ENCODE assay signal across 30 cellular contexts in the genomic region with DNA sequence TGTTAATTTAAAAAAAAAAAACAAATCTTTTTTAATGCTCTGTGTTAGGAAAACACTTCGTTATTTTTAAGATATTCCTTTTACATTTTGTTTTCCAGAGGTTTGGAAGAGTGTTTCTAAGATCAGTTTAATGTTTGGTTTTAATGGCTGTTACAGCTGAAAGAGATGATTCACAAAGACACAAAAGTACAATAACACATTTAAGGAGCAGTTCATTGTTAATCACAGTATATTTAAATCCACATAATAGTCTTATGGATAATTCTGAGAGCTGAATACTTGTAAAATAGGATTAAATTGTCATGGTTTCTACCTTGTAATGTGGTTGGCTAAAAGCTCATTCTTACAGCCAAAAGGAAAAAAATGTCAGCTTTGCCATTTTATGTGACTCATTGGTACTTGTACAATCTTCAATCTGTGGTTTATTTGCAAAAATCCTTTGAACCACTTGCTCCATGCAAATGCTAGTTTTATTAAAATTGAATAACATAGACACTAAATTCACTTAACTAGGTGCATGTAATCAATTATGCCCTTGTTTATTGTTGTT.
A peak's percentile ranks its signal among the peaks of the same experiment; 100 is the strongest.
DNase-seq lines count a peak whose midpoint lies in the region; ATAC-seq, FAIRE-seq and TF ChIP-seq lines count a peak whose summit lies in the region.
"Had no signal": no experiment of that assay in that cellular context is flagged by ENCODE, and none has a peak within 500 bp of the region (broad histone marks: within the 10 kb centered on the region; RNA-seq: fewer than 3 reads in every experiment).

No MANE protein-coding gene starts in this region.

- H3K27ac Mint-ChIP-seq in WTC11, result no peak overlapping the region
- H3K27ac Mint-ChIP-seq: activated naive CD8-positive, alpha-beta T cell treated with anti-CD3 and anti-CD28 coated beads, Interleukin-2, amount 50 U/mL, for 24 hours; activated T-cell treated with anti-CD3 and anti-CD28 coated beads, Interleukin-2, amount 50 U/mL, for 24 hours; neural progenitor cell; stimulated activated naive CD8-positive, alpha-beta T cell treated with anti-CD3 and anti-CD28 coated beads, Interleukin-15, Interleukin-2, amounts not matched to agents 100 ng/mL and 50 ng/mL, for 24 hours; T-cell had no signal

- H3K27me3 Mint-ChIP-seq in WTC11 (ENCODE audit: low read depth), result no peaks in the 10 kb centered on the region; the same call in 1 of the 2 replicates
- H3K27me3 Mint-ChIP-seq: activated naive CD8-positive, alpha-beta T cell treated with anti-CD3 and anti-CD28 coated beads, Interleukin-2, amount 50 U/mL, for 24 hours; activated T-cell treated with anti-CD3 and anti-CD28 coated beads, Interleukin-2, amount 50 U/mL, for 24 hours; stimulated activated naive CD8-positive, alpha-beta T cell treated with anti-CD3 and anti-CD28 coated beads, Interleukin-15, Interleukin-2, amounts not matched to agents 100 ng/mL and 50 ng/mL, for 24 hours; T-cell had no signal

- DNase-seq in A172 (ENCODE audit: low spot score) (peak; percentile 6), ELR (ENCODE audit: low read depth) (peak; percentile 32), RCC 7860 (ENCODE audit: low spot score) (no peak), fibroblast of peridontal ligament (ENCODE audit: extremely low read depth) (peak; percentile 33), head of caudate nucleus (no peak), WTC11 (ENCODE audit: low spot score) (no peak), NCI-H2196 (lab: John Stamatoyannopoulos, UW; ENCODE audit: unreplicated experiment) (no peak)
- DNase-seq: activated CD4-positive, alpha-beta T cell treated with anti-CD3 and anti-CD28 coated beads, Interleukin-2, amount 50 U/mL, for 1 hour; activated naive CD4-positive, alpha-beta T cell; activated naive CD8-positive, alpha-beta T cell treated with anti-CD3 and anti-CD28 coated beads, Interleukin-2, amount 50 U/mL, for 24 hours; activated T-cell treated with anti-CD3 and anti-CD28 coated beads, Interleukin-2, amount 50 U/mL, for 24 hours; body of pancreas; cerebellar nuclear complex; DMS 273 treated with DMSO at 0.1 percent for 48 hours; dorsolateral prefrontal cortex; left lung; mesendoderm; NCI-H1092 treated with DMSO at 0.1 percent for 48 hours; NCI-H1694 treated with DMSO at 0.1 percent for 48 hours; NCI-H510A; right cardiac atrium; stimulated activated CD4-positive, alpha-beta T cell treated with anti-CD3 and anti-CD28 coated beads, Interleukin-2, amount 100 ng/mL, for 24 hours; stimulated activated CD8-positive, alpha-beta memory T cell treated with anti-CD3 and anti-CD28 coated beads, Interleukin-4, amount 100 ng/mL, for 48 hours; T-cell; testis had no signal

- H3K36me3 Mint-ChIP-seq in WTC11, result no peaks in the 10 kb centered on the region
- H3K36me3 Mint-ChIP-seq: neural progenitor cell, T-cell had no signal

- no peak for ATAC-seq in HG03139 (IDR thresholded peaks at IDR 0.05; ENCODE audit: unreplicated experiment)
- no peak for ATAC-seq in WTC11
- ATAC-seq: A549; activated naive CD8-positive, alpha-beta T cell treated with anti-CD3 and anti-CD28 coated beads, Interleukin-2, amount 50 U/mL, for 24 hours; body of pancreas; left lung; right cardiac atrium; T-cell had no signal

- POLR2A ChIA-PET in WTC11 (lab: Charles Lee), result no interaction called here

- TF ChIP-seq CTCF in WTC11 (IDR thresholded peaks at IDR 0.05), result no peak

- FAIRE-seq in RCC 7860 (lab: Jason Lieb, UNC), result peak; percentile 54
- FAIRE-seq: A549, islet of Langerhans had no signal

- peaks cover 3% of the 10 kb centered on the region; the same call in 1 of the 2 replicates for H3K9me3 Mint-ChIP-seq in WTC11
- H3K9me3 Mint-ChIP-seq: activated T-cell treated with anti-CD3 and anti-CD28 coated beads, Interleukin-2, amount 50 U/mL, for 24 hours; neural progenitor cell had no signal

- intact Hi-C loops in head of caudate nucleus (cut with DNase I), result no loop called here

- CTCF ChIA-PET in WTC11 (lab: Charles Lee), result no interaction called here

- H3K4me1 Mint-ChIP-seq in WTC11, result peaks cover 21% of the 10 kb centered on the region
- H3K4me1 Mint-ChIP-seq: activated naive CD8-positive, alpha-beta T cell treated with anti-CD3 and anti-CD28 coated beads, Interleukin-2, amount 50 U/mL, for 24 hours; T-cell had no signal

- H3K4me3 Mint-ChIP-seq in WTC11, result no peak overlapping the region
- H3K4me3 Mint-ChIP-seq: activated naive CD8-positive, alpha-beta T cell treated with anti-CD3 and anti-CD28 coated beads, Interleukin-2, amount 50 U/mL, for 24 hours; activated T-cell treated with anti-CD3 and anti-CD28 coated beads, Interleukin-2, amount 50 U/mL, for 24 hours; neural progenitor cell; stimulated activated naive CD8-positive, alpha-beta T cell treated with anti-CD3 and anti-CD28 coated beads, Interleukin-15, Interleukin-2, amounts not matched to agents 100 ng/mL and 50 ng/mL, for 24 hours; T-cell had no signal

TF ChIP-seq in WTC11, 78 proteins besides CTCF, POLR2A, EP300 and RAD21:
- TF ChIP-seq RORB (CRISPR knock-in tag; IDR thresholded peaks at IDR 0.05) (no peak), GRHL2 (CRISPR knock-in tag; IDR thresholded peaks at IDR 0.05; ENCODE audit: insufficient replicate concordance, severe bottlenecking) (no peak), CREB1 (CRISPR knock-in tag; IDR thresholded peaks at IDR 0.05) (no peak), ESRRA (CRISPR knock-in tag; IDR thresholded peaks at IDR 0.05; ENCODE audit: borderline replicate concordance) (no peak), TCF7 (CRISPR knock-in tag; IDR thresholded peaks at IDR 0.05; ENCODE audit: low read depth) (no peak)
- TF ChIP-seq, protein P1, sequence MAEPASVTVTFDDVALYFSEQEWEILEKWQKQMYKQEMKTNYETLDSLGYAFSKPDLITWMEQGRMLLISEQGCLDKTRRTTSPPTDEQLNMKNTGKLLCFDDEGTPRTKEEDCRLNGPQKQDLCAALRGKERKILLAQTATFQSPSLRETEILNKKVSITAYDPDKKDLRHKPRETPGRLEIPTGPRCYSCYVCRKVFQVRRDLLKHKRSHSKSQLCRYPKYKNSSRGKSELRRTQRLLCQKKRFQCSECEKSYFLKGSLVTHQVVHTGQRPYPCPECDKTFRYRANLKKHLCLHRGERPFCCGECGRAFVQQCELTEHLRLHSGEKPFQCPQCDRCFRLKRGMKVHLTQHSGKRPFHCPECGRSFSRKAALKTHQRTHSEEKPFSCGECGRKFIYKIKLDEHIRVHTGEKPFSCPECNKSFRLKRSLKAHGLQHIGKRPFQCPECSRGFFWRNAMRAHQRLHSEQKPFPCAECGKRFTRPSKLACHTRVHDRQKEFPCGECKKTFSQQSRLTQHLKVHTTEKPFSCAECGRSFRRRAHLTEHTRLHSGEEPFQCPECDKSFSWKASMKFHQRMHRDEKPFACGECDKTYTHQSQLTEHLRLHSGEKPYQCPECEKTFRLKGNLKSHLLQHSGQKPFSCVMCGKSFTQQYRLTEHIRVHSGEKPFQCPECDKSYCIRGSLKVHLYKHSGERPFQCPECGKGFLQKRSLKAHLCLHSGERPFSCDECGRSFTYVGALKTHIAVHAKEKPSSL (CRISPR knock-in tag; conservative IDR thresholded peaks at IDR 0.05), result no peak
- TF ChIP-seq, protein P2, sequence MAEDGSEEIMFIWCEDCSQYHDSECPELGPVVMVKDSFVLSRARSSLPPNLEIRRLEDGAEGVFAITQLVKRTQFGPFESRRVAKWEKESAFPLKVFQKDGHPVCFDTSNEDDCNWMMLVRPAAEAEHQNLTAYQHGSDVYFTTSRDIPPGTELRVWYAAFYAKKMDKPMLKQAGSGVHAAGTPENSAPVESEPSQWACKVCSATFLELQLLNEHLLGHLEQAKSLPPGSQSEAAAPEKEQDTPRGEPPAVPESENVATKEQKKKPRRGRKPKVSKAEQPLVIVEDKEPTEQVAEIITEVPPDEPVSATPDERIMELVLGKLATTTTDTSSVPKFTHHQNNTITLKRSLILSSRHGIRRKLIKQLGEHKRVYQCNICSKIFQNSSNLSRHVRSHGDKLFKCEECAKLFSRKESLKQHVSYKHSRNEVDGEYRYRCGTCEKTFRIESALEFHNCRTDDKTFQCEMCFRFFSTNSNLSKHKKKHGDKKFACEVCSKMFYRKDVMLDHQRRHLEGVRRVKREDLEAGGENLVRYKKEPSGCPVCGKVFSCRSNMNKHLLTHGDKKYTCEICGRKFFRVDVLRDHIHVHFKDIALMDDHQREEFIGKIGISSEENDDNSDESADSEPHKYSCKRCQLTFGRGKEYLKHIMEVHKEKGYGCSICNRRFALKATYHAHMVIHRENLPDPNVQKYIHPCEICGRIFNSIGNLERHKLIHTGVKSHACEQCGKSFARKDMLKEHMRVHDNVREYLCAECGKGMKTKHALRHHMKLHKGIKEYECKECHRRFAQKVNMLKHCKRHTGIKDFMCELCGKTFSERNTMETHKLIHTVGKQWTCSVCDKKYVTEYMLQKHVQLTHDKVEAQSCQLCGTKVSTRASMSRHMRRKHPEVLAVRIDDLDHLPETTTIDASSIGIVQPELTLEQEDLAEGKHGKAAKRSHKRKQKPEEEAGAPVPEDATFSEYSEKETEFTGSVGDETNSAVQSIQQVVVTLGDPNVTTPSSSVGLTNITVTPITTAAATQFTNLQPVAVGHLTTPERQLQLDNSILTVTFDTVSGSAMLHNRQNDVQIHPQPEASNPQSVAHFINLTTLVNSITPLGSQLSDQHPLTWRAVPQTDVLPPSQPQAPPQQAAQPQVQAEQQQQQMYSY (CRISPR knock-in tag; IDR thresholded peaks at IDR 0.05), result no peak
- TF ChIP-seq, protein P3, sequence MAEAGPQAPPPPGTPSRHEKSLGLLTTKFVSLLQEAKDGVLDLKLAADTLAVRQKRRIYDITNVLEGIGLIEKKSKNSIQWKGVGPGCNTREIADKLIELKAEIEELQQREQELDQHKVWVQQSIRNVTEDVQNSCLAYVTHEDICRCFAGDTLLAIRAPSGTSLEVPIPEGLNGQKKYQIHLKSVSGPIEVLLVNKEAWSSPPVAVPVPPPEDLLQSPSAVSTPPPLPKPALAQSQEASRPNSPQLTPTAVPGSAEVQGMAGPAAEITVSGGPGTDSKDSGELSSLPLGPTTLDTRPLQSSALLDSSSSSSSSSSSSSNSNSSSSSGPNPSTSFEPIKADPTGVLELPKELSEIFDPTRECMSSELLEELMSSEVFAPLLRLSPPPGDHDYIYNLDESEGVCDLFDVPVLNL (CRISPR knock-in tag; IDR thresholded peaks at IDR 0.05; ENCODE audit: borderline replicate concordance, low read depth), result no peak
- TF ChIP-seq, protein P4, sequence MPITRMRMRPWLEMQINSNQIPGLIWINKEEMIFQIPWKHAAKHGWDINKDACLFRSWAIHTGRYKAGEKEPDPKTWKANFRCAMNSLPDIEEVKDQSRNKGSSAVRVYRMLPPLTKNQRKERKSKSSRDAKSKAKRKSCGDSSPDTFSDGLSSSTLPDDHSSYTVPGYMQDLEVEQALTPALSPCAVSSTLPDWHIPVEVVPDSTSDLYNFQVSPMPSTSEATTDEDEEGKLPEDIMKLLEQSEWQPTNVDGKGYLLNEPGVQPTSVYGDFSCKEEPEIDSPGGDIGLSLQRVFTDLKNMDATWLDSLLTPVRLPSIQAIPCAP (CRISPR knock-in tag; IDR thresholded peaks at IDR 0.05), result no peak
TF ChIP-seq in WTC11: peak in this region for 0.

Comparison
In these comparisons a context has a peak if more than half of its experiments do, and no peak if none do; other contexts are left out.
1. DNase-seq: peak in A172 (single experiment), ELR (single experiment) and fibroblast of peridontal ligament (single experiment); none in RCC 7860 (single experiment), head of caudate nucleus (0 of 42), WTC11 (single experiment) and NCI-H2196 (single experiment).